ENCODE assay signal across 17 cellular contexts in genomic region chr2:132783883-132784282, GRCh38.
DNase-seq lines count a peak whose midpoint lies in the region; ATAC-seq and TF ChIP-seq lines count a peak whose summit lies in the region.
"Had no signal": no experiment of that assay in that cellular context is flagged by ENCODE, and none has a peak within 500 bp of the region (broad histone marks: within the 10 kb centered on the region; RNA-seq: fewer than 3 reads in every experiment).

No MANE protein-coding gene starts in this region.

- H2BK20ac ChIP-seq in H9 (ENCODE audit: low read depth, low read length, poor library complexity, severe bottlenecking): no peak overlapping the region

- H3K36me3 ChIP-seq in upper lobe of right lung: no peaks in the 10 kb centered on the region
- no peaks in the 10 kb centered on the region for H3K36me3 ChIP-seq in body of pancreas (replicated peaks in 1 of 2; ENCODE audit: insufficient read depth in 1 of 2, low read depth in 2 of 2)
- H3K36me3 ChIP-seq: BLaER1 treated with 17β-estradiol and CSF1 and Interleukin-3, amounts not matched to agents 10 nM and 100 nM had no signal

- H4K91ac ChIP-seq in H9 (ENCODE audit: insufficient read length, low read depth, low read length): no peak overlapping the region

- H2BK5ac ChIP-seq in H9 (ENCODE audit: insufficient read length, low read length): no peak overlapping the region

- intact Hi-C loops in upper lobe of right lung (cut with DNase I) (no loop called here), body of pancreas (cut with DNase I) (no loop called here)

- H4K20me1 ChIP-seq in H9 (ENCODE audit: control insufficient read depth, insufficient read depth, insufficient read length): no peaks in the 10 kb centered on the region
- H4K20me1 ChIP-seq: BLaER1 treated with 17β-estradiol and CSF1 and Interleukin-3, amounts not matched to agents 10 nM and 100 nM had no signal

- DNase-seq in H9 (no peak), left kidney (ENCODE audit: low read depth, low spot score) (peak; percentile 63), upper lobe of right lung (no peak), body of pancreas (no peak)
- no peak for DNase-seq in activated CD4-positive, alpha-beta T cell treated with anti-CD3 and anti-CD28 coated beads for 1 hour
- DNase-seq: AML-193; Caco-2; Calu3; CD4-positive, alpha-beta T cell; CD8-positive, alpha-beta T cell; DMS79 treated with DMSO at 0.1 percent for 48 hours; GF-D8 had no signal

- H2AFZ ChIP-seq in H9 (ENCODE audit: low read length): no peak overlapping the region

- no peak overlapping the region for H4K8ac ChIP-seq in H9 (replicated peaks; ENCODE audit: insufficient read length, low read depth, low read length)

- peak overlapping the region in 2 of 3 experiments; percentile 44 to 62; a peak in 1 of 7 replicates for H3K27ac Mint-ChIP-seq in H9
- H3K27ac Mint-ChIP-seq: B cell; CD4-positive, alpha-beta T cell; CD8-positive, alpha-beta T cell had no signal

- H3K56ac ChIP-seq in H9 (ENCODE audit: insufficient read length, low read depth, low read length): no peak overlapping the region

- no peak overlapping the region for H3K4ac ChIP-seq in H9 (ENCODE audit: low read depth, low read length)

- H3K79me1 ChIP-seq in H9 (ENCODE audit: insufficient read depth, low read depth, low read length, poor library complexity, severe bottlenecking): no peaks in the 10 kb centered on the region

- no peak overlapping the region for H3K4me2 ChIP-seq in H9 (ENCODE audit: insufficient read depth, insufficient read length, low read length)
- H3K4me2 ChIP-seq: A549; BLaER1 treated with 17β-estradiol and CSF1 and Interleukin-3, amounts not matched to agents 10 nM and 100 nM had no signal

- no peak overlapping the region for H3K4me3 Mint-ChIP-seq in H9
- H3K4me3 Mint-ChIP-seq: B cell; CD4-positive, alpha-beta T cell; CD8-positive, alpha-beta T cell had no signal

- no peak overlapping the region for H2AK5ac ChIP-seq in H9 (ENCODE audit: insufficient read length, low read length)

- no peaks in the 10 kb centered on the region for H3K23me2 ChIP-seq in H9 (ENCODE audit: insufficient read length, low read depth, low read length, poor library complexity, severe bottlenecking)

- no peak overlapping the region for H2BK12ac ChIP-seq in H9 (ENCODE audit: insufficient read length, low read depth, low read length)

- no peak overlapping the region for H3K18ac ChIP-seq in H9 (ENCODE audit: insufficient read length, low read depth, low read length)

- TF ChIP-seq POLR2A in body of pancreas (IDR thresholded peaks at IDR 0.05): no peak

- H3K9me3 ChIP-seq in H9 (ENCODE audit: control insufficient read depth, low read depth, low read length) (no peaks in the 10 kb centered on the region), upper lobe of right lung (no peaks in the 10 kb centered on the region), body of pancreas (no peaks in the 10 kb centered on the region)
- H3K9me3 ChIP-seq: A549; BLaER1 treated with 17β-estradiol and CSF1 and Interleukin-3, amounts not matched to agents 10 nM and 100 nM; Caco-2 had no signal

- H3K14ac ChIP-seq in H9 (ENCODE audit: insufficient read depth, low read length): no peak overlapping the region

- no peak overlapping the region for H2BK120ac ChIP-seq in H9 (ENCODE audit: low read depth, low read length, poor library complexity, severe bottlenecking)

- H3K9ac ChIP-seq in H9 (ENCODE audit: extremely low read depth, insufficient read length, low read length): no peak overlapping the region
- H3K9ac ChIP-seq: BLaER1 treated with 17β-estradiol and CSF1 and Interleukin-3, amounts not matched to agents 10 nM and 100 nM had no signal

- H3K4me3 ChIP-seq in upper lobe of right lung (no peak overlapping the region), body of pancreas (no peak overlapping the region)
- H3K4me3 ChIP-seq: A549; BLaER1 treated with 17β-estradiol and CSF1 and Interleukin-3, amounts not matched to agents 10 nM and 100 nM had no signal

- no peak overlapping the region for H3K23ac ChIP-seq in H9 (ENCODE audit: insufficient read length, low read depth, low read length)

- H3K4me1 Mint-ChIP-seq in H9: peaks cover 0 to 5% of the 10 kb centered on the region in 2 experiments; a peak in 1 of 4 replicates
- H3K4me1 Mint-ChIP-seq: B cell had no signal

- TF ChIP-seq CTCF in H9 (conservative IDR thresholded peaks at IDR 0.05) (no peak), upper lobe of right lung (IDR thresholded peaks at IDR 0.05) (no peak), body of pancreas (IDR thresholded peaks at IDR 0.05) (no peak)

- H3K79me2 ChIP-seq in H9 (ENCODE audit: insufficient read depth, low read length): no peaks in the 10 kb centered on the region

- H3K4me1 ChIP-seq in H9 (ENCODE audit: insufficient read depth, low read length): peaks cover 2% of the 10 kb centered on the region; the same call in 1 of the 2 replicates
- H3K4me1 ChIP-seq in upper lobe of right lung: no peaks in the 10 kb centered on the region
- no peaks in the 10 kb centered on the region for H3K4me1 ChIP-seq in body of pancreas
- H3K4me1 ChIP-seq: A549; BLaER1 treated with 17β-estradiol and CSF1 and Interleukin-3, amounts not matched to agents 10 nM and 100 nM; Caco-2 had no signal

- H3T11ph ChIP-seq in H9 (ENCODE audit: low read length): no peak overlapping the region

- H3K27ac ChIP-seq in H9 (ENCODE audit: insufficient read length, low read depth, low read length): no peak overlapping the region
- H3K27ac ChIP-seq in upper lobe of right lung: no peak overlapping the region
- no peak overlapping the region for H3K27ac ChIP-seq in body of pancreas
- H3K27ac ChIP-seq: 22Rv1; A549; BLaER1 treated with 17β-estradiol and CSF1 and Interleukin-3, amounts not matched to agents 10 nM and 100 nM; C4-2B had no signal

- H4K5ac ChIP-seq in H9 (ENCODE audit: insufficient read length, low read depth, low read length): no peak overlapping the region

- H3K36me3 Mint-ChIP-seq in H9 (ENCODE audit: insufficient read depth in 1 of 3, low read depth in 3 of 3): no peaks in the 10 kb centered on the region
- H3K36me3 Mint-ChIP-seq: CD8-positive, alpha-beta T cell had no signal

- H2BK15ac ChIP-seq in H9 (ENCODE audit: low read depth, low read length): no peak overlapping the region

- H3K9me3 Mint-ChIP-seq in H9: no peaks in the 10 kb centered on the region
- H3K9me3 Mint-ChIP-seq: CD4-positive, alpha-beta T cell; CD8-positive, alpha-beta T cell had no signal

- H3K27me3 Mint-ChIP-seq in H9 (ENCODE audit: low read depth): peaks cover 2% of the 10 kb centered on the region; the same call in 1 of the 2 replicates
- H3K27me3 Mint-ChIP-seq: B cell; CD4-positive, alpha-beta T cell had no signal

- ATAC-seq in upper lobe of right lung (peak; percentile 23), body of pancreas (no peak)
- ATAC-seq: A549; CD8-positive, alpha-beta T cell had no signal

- no CpG with 5 or more reads among the region's 11 CpGs for WGBS in H9 (ENCODE audit: extremely low coverage, insufficient read length, low lambda C conversion rate)
- 93% methylated on average over 9 to 11 of the region's 11 CpGs for WGBS in body of pancreas, 2 donors

- no peaks in the 10 kb centered on the region for H3K27me3 ChIP-seq in H9 (ENCODE audit: insufficient read depth, low read length)
- H3K27me3 ChIP-seq in upper lobe of right lung: no peaks in the 10 kb centered on the region
- no peaks in the 10 kb centered on the region for H3K27me3 ChIP-seq in body of pancreas
- H3K27me3 ChIP-seq: BLaER1 treated with 17β-estradiol and CSF1 and Interleukin-3, amounts not matched to agents 10 nM and 100 nM had no signal
